Comparison of ENCODE assay signal across 8 cellular contexts in genomic region chr1:56578963-56579875, GRCh38. TPM values are rescaled to one million over a fixed set of nuclear protein-coding genes. Genes with fewer than 3 reads are reported as not detected.
DNase-seq lines count a peak whose midpoint lies in the region; ATAC-seq and TF ChIP-seq lines count a peak whose summit lies in the region.

TSS of gene PLPP3 (minus strand) at chr1:56579563. CDS start at chr1:56579016, 547 bp downstream.

- H3K36me3 ChIP-seq in PC-3 (ENCODE audit: low read depth, low read length) (no peaks in the 10 kb centered on the region), mammary epithelial cell (ENCODE audit: insufficient read depth, low read length) (no peaks in the 10 kb centered on the region), iPS-15b (ENCODE audit: control insufficient read depth, insufficient read depth, low read length) (no peaks in the 10 kb centered on the region)

- H3K79me2 ChIP-seq in PC-3 (ENCODE audit: low read length) (peaks cover 50% of the 10 kb centered on the region), mammary epithelial cell (ENCODE audit: insufficient read depth, low read length) (no peaks in the 10 kb centered on the region)

- peaks cover 33% of the 10 kb centered on the region for H3K4me1 ChIP-seq in PC-3 (ENCODE audit: insufficient read depth, low read length)
- peaks cover 7% of the 10 kb centered on the region for H3K4me1 ChIP-seq in mammary epithelial cell (ENCODE audit: insufficient read depth, low read length)
- H3K4me1 ChIP-seq in iPS-15b (ENCODE audit: control insufficient read depth, insufficient read depth, low read length) = peaks cover 19% of the 10 kb centered on the region

- in situ Hi-C loops in mammary epithelial cell (cut with MboI; ENCODE audit: low sequenced_read_pairs in 2 of 2) = loop anchor here (25.0 kb wide), 2 partner anchors 167 to 1092 kb away; no protein-coding TSS in a partner anchor

- peak; percentile 78 for ATAC-seq in PC-3
- no peak for ATAC-seq in GM19467 (IDR thresholded peaks at IDR 0.05; ENCODE audit: unreplicated experiment)
- no peak for ATAC-seq in HG02970 (IDR thresholded peaks at IDR 0.05; ENCODE audit: low FRiP score, unreplicated experiment)

- no peaks in the 10 kb centered on the region for H3F3A ChIP-seq in PC-3 (ENCODE audit: low read length, unreplicated experiment)

- BruUV-seq in PC-3 (replicated peaks; lab: Mats Ljungman, UMichigan) (TSS peak; percentile 36), mammary epithelial cell (replicated peaks; lab: Mats Ljungman, UMichigan) (no TSS peak)

- H4K20me1 ChIP-seq in PC-3 (ENCODE audit: low read length) (peaks cover 33% of the 10 kb centered on the region), mammary epithelial cell (ENCODE audit: insufficient read depth, low read length) (no peaks in the 10 kb centered on the region)

- CTCF ChIA-PET in PC-3 (lab: Charles Lee) (interaction anchor here (0.6 to 1.1 kb wide), 4 partner anchors 110 to 1072 kb away, joined by 3 to 7 read pairs (median 3); no protein-coding TSS in a partner anchor), mammary epithelial cell (lab: Charles Lee; ENCODE audit: low non-redundant PET) (no interaction called here)

- WGBS in mammary epithelial cell (ENCODE audit: low coverage, missing lambda C conversion rate) = 2% methylated on average over 21 of the region's 62 CpGs

- POLR2A ChIA-PET in PC-3 (lab: Charles Lee; ENCODE audit: unreplicated experiment) = interaction anchor here (0.6 to 1.5 kb wide), 5 partner anchors 10 to 1151 kb away, joined by 3 to 6 read pairs (median 5); no protein-coding TSS in a partner anchor

- H3K4me2 ChIP-seq in PC-3 (ENCODE audit: low read length) (peak within 1 kb of the TSS; percentile 91), mammary epithelial cell (ENCODE audit: insufficient read depth, low read depth, low read length) (peak within 1 kb of the TSS; percentile 92)

- intact Hi-C loops in PC-3 (cut with micrococcal nuclease) (loop anchor here (1.0 to 10.0 kb wide), 11 partner anchors 107 to 1104 kb away; no protein-coding TSS in a partner anchor), mammary epithelial cell (cut with micrococcal nuclease) (loop anchor here (1.0 to 10.0 kb wide), 3 partner anchors 107 to 454 kb away; no protein-coding TSS in a partner anchor)

- dilution Hi-C loops in mammary epithelial cell (cut with HindIII; ENCODE audit: low sequenced_read_pairs) = no loop called here

- H3K4me3 ChIP-seq in PC-3 (ENCODE audit: low read length) = peak within 1 kb of the TSS; percentile 94
- peak within 1 kb of the TSS; percentile 77 to 94 (median 80) for H3K4me3 ChIP-seq in mammary epithelial cell (replicated peaks in 1 of 3; ENCODE audit: insufficient read depth in 1 of 3, low read depth in 2 of 3, low read length in 3 of 3)
- H3K4me3 ChIP-seq in iPS-15b (ENCODE audit: low read depth, low read length) = peak within 1 kb of the TSS; percentile 96

- H3K9me3 ChIP-seq in PC-3 (ENCODE audit: low read length) (no peaks in the 10 kb centered on the region), mammary epithelial cell (replicated peaks; ENCODE audit: insufficient read depth, low read length) (no peaks in the 10 kb centered on the region), iPS-15b (ENCODE audit: control insufficient read depth, insufficient read depth, low read length) (no peaks in the 10 kb centered on the region)

- H2AFZ ChIP-seq in PC-3 (ENCODE audit: low read length) = peak within 1 kb of the TSS; percentile 94
- H2AFZ ChIP-seq in mammary epithelial cell (ENCODE audit: low read depth, low read length) = peak within 1 kb of the TSS; percentile 94

- H3K9ac ChIP-seq in PC-3 (ENCODE audit: low read length) = peak within 1 kb of the TSS; percentile 73
- peak within 1 kb of the TSS; percentile 20 for H3K9ac ChIP-seq in mammary epithelial cell (ENCODE audit: insufficient read depth, low read length)
- peak within 1 kb of the TSS; percentile 90 for H3K9ac ChIP-seq in iPS-15b (ENCODE audit: low read depth, low read length)

- TF ChIP-seq CTCF in PC-3 (conservative IDR thresholded peaks at IDR 0.05; ENCODE audit: low read depth, low read length) = peak; percentile 56
- peak; percentile 18 to 37 for TF ChIP-seq CTCF in mammary epithelial cell (conservative IDR thresholded peaks at IDR 0.05 in 1 of 2, IDR thresholded peaks at IDR 0.05 in 1 of 2; ENCODE audit: extremely low read depth in 1 of 2, insufficient read depth in 1 of 2, low read depth in 1 of 2, low read length in 2 of 2)

- DNase-seq in GM03348 (ENCODE audit: low spot score) (peak; percentile 92), HS-27A (ENCODE audit: low read depth) (peak; percentile 85), PC-3 (peak; percentile 86), mammary epithelial cell (peak; percentile 85), renal cortical epithelial cell (ENCODE audit: low read depth) (peak; percentile 82)

- H3K27ac ChIP-seq in PC-3 (ENCODE audit: low read length) = peak within 1 kb of the TSS; percentile 68
- H3K27ac ChIP-seq in mammary epithelial cell (ENCODE audit: insufficient read depth, low read depth, low read length) = peak within 1 kb of the TSS; percentile 7

- no peaks in the 10 kb centered on the region for H3K9me2 ChIP-seq in PC-3 (replicated peaks; ENCODE audit: low read length)

- H3K27me3 ChIP-seq in PC-3 (ENCODE audit: low read length) (no peaks in the 10 kb centered on the region), mammary epithelial cell (ENCODE audit: insufficient read depth, low read length) (no peaks in the 10 kb centered on the region), iPS-15b (ENCODE audit: control insufficient read depth, insufficient read depth, low read length) (no peaks in the 10 kb centered on the region)

RNA-seq across cellular contexts. Expression of gene PLPP3, which starts in this region (rescaled TPM):
- total RNA-seq in PC-3 (2014; rRNA removed) (32.8 and 41.0 TPM in 2 replicates), mammary epithelial cell (10 to 100 TPM in 1 of 2 donors, 1 to 10 TPM in 1; 1.3 to 16.2 TPM), renal cortical epithelial cell (5.9 and 9.9 TPM in 2 replicates)
- polyA plus RNA-seq in mammary epithelial cell = 2.4 TPM
- 17.2 TPM for polyA minus RNA-seq in mammary epithelial cell

Comparison
In these comparisons a context has a peak if more than half of its experiments do, and no peak if none do; other contexts are left out.
1. H3K9ac ChIP-seq: peak in every context shown above with its lines; median percentile 90 in iPS-15b; 73 in PC-3; 20 in mammary epithelial cell.